8 cellular contexts compared by ENCODE assay signal in genomic region chr16:81006472-81007311, GRCh38. TPM values are rescaled to one million over a fixed set of nuclear protein-coding genes. Genes with fewer than 3 reads are reported as not detected.
A peak's percentile ranks its signal among the peaks of the same experiment; 100 is the strongest.
DNase-seq lines count a peak whose midpoint lies in the region; ATAC-seq and TF ChIP-seq lines count a peak whose summit lies in the region.

Gene CENPN (plus strand): TSS chr16:81007214. CDS start chr16:81011940, 4,726 bp downstream.
Gene CMC2 (minus strand): TSS chr16:81006885. CDS start chr16:80997394, 9,491 bp downstream.

- TF ChIP-seq CTCF in prostate gland (IDR thresholded peaks at IDR 0.05) = peak in 2 of 4 experiments; percentile 24 to 26

- intact Hi-C loops in left ventricle myocardium superior (cut with micrococcal nuclease) (loop anchor here (5.0 kb wide), 1 partner anchor 71 kb away; the partner anchor contains the start of gene C16orf46), prostate gland (cut with DNase I) (loop anchor here (2.0 to 10.0 kb wide), 2 partner anchors 68 to 90 kb away; partner anchors contain the start of genes C16orf46 and GCSH)

- H3K27ac ChIP-seq in angular gyrus (ENCODE audit: low read depth, low read length) (peak within 1 kb of the TSS; percentile 100), prostate gland (peak within 1 kb of the TSS; percentile 98 to 99), urinary bladder (ENCODE audit: low read depth) (peak within 1 kb of the TSS; percentile 97)

- peak; percentile 23 for DNase-seq in NCI-H187 treated with DMSO at 0.1 percent for 48 hours (lab: John Stamatoyannopoulos, UW)
- DNase-seq in T-helper 2 cell = peak; percentile 92 to 99 (median 96)
- peak; percentile 100 for DNase-seq in left ventricle myocardium superior
- peak; percentile 99 for DNase-seq in prostate gland (ENCODE audit: low spot score)

- H3K4me3 ChIP-seq in prostate gland = peak within 1 kb of the TSS; percentile 86 to 99
- H3K4me3 ChIP-seq in urinary bladder (ENCODE audit: low read depth, low read length) = peak within 1 kb of the TSS; percentile 72

- no peaks in the 10 kb centered on the region for H3K27me3 ChIP-seq in prostate gland (replicated peaks; ENCODE audit: insufficient read depth)

- WGBS in prostate gland = under 1% methylated on average over 49 of the region's 80 CpGs
- WGBS in urinary bladder = under 1% methylated on average over 80 of the region's 80 CpGs

- no peaks in the 10 kb centered on the region for H3K9me3 ChIP-seq in prostate gland

- H3K36me3 ChIP-seq in prostate gland (no peaks in the 10 kb centered on the region), urinary bladder (ENCODE audit: insufficient read depth) (no peaks in the 10 kb centered on the region)

- H3K4me1 ChIP-seq in prostate gland (replicated peaks) (peaks cover 11% of the 10 kb centered on the region), urinary bladder (ENCODE audit: insufficient read depth) (no peaks in the 10 kb centered on the region)

- ATAC-seq in GM18505 (IDR thresholded peaks at IDR 0.05; ENCODE audit: unreplicated experiment) (peak; percentile 83), HG02970 (IDR thresholded peaks at IDR 0.05; ENCODE audit: low FRiP score, unreplicated experiment) (peak; percentile 81), left ventricle myocardium superior (peak; percentile 96)

- TF ChIP-seq POLR2A in GM18505 (IDR thresholded peaks at IDR 0.05; ENCODE audit: borderline replicate concordance, extremely low read depth, insufficient read depth, insufficient read length) (peak; percentile 64), prostate gland (IDR thresholded peaks at IDR 0.05) (peak; percentile 91)

RNA-seq across cellular contexts. Expression of gene CENPN, which starts in this region (rescaled TPM):
- total RNA-seq in left ventricle myocardium superior = 7.2 TPM
- total RNA-seq in prostate gland = 100 to 1,000 TPM in 1 of 2 donors, 10 to 100 TPM in 1; 40.6 to 103 TPM
- 37.5 TPM for total RNA-seq in urinary bladder
- 3.4 TPM for polyA plus RNA-seq in urinary bladder

RNA-seq across cellular contexts. Expression of gene CMC2, which starts in this region (rescaled TPM):
- total RNA-seq in left ventricle myocardium superior (132 TPM), prostate gland (100 to 1,000 TPM in 1 of 2 donors, 10 to 100 TPM in 1; 38.9 to 153 TPM), urinary bladder (26.2 TPM)
- 70.3 TPM for polyA plus RNA-seq in urinary bladder

Comparison
In these comparisons a context has a peak if more than half of its experiments do, and no peak if none do; other contexts are left out.
1. Peak in every context shown above with its lines: DNase-seq, ATAC-seq, H3K4me3 ChIP-seq and H3K27ac ChIP-seq.
2. DNase-seq: peak in every context shown above with its lines; median percentile 100 in left ventricle myocardium superior; 99 in prostate gland; 96 in T-helper 2 cell; 23 in NCI-H187 treated with DMSO at 0.1 percent for 48 hours.